Comparison of ENCODE assay signal across 19 cellular contexts in genomic region chr3:190010486-190010885, GRCh38.
DNase-seq lines count a peak whose midpoint lies in the region; ATAC-seq and TF ChIP-seq lines count a peak whose summit lies in the region.
"Had no signal": no experiment of that assay in that cellular context is flagged by ENCODE, and none has a peak within 500 bp of the region (broad histone marks: within the 10 kb centered on the region; RNA-seq: fewer than 3 reads in every experiment).

No MANE protein-coding gene starts in this region.

- 83% methylated on average over 2 of the region's 2 CpGs; no CpG with 5 or more reads in 1 of the 2 experiments for WGBS in endodermal cell (ENCODE audit: insufficient coverage in 1 of 2, insufficient read length in 1 of 2), 2 experiments

- H3K9me3 Mint-ChIP-seq in Calu3 (ENCODE audit: low read depth, unreplicated experiment): no peaks in the 10 kb centered on the region
- no peaks in the 10 kb centered on the region for H3K9me3 Mint-ChIP-seq in endodermal cell
- H3K9me3 Mint-ChIP-seq in neural progenitor cell: no peaks in the 10 kb centered on the region

- H3F3A ChIP-seq in neural progenitor cell (ENCODE audit: low read depth): no peaks in the 10 kb centered on the region

- H3K79me2 ChIP-seq in neural progenitor cell (ENCODE audit: low read depth): no peaks in the 10 kb centered on the region

- H3K4me1 ChIP-seq in endodermal cell (ENCODE audit: control insufficient read depth, insufficient read depth, low read length) (peaks cover 20% of the 10 kb centered on the region), neural progenitor cell (peaks cover 8% of the 10 kb centered on the region)

- H3K4me3 Mint-ChIP-seq in Calu3 (ENCODE audit: low read depth, unreplicated experiment) (no peak overlapping the region), endodermal cell (no peak overlapping the region), neural progenitor cell (no peak overlapping the region)
- H3K4me3 Mint-ChIP-seq: CD4-positive, alpha-beta T cell had no signal

- H2AFZ ChIP-seq in neural progenitor cell (replicated peaks): no peak overlapping the region

- no TSS peak for BruUV-seq in Calu3 (replicated peaks; lab: Mats Ljungman, UMichigan)

- H3K27ac ChIP-seq in endodermal cell (ENCODE audit: low read depth, low read length): no peak overlapping the region
- H3K27ac ChIP-seq in neural progenitor cell: no peak overlapping the region
- H3K27ac ChIP-seq: BLaER1, KMS-11 had no signal

- H3K9me3 ChIP-seq in endodermal cell (ENCODE audit: control insufficient read depth, low read length) (no peaks in the 10 kb centered on the region), neural progenitor cell (ENCODE audit: low read depth) (no peaks in the 10 kb centered on the region)
- H3K9me3 ChIP-seq: BLaER1 had no signal

- ATAC-seq in sciatic nerve: no peak

- no peaks in the 10 kb centered on the region for H3K36me3 Mint-ChIP-seq in Calu3 (ENCODE audit: insufficient read depth, unreplicated experiment)
- H3K36me3 Mint-ChIP-seq in endodermal cell (ENCODE audit: low read depth): peaks cover 17% of the 10 kb centered on the region
- H3K36me3 Mint-ChIP-seq in neural progenitor cell: peaks cover 2% of the 10 kb centered on the region

- peak overlapping the region; percentile 25 for H3K4me3 ChIP-seq in endodermal cell (ENCODE audit: low read length)
- no peak overlapping the region for H3K4me3 ChIP-seq in neural progenitor cell
- H3K4me3 ChIP-seq: BLaER1 had no signal

- H3K4me1 Mint-ChIP-seq in Calu3 (ENCODE audit: low read depth, unreplicated experiment) (peaks cover 61% of the 10 kb centered on the region), endodermal cell (peaks cover 46% of the 10 kb centered on the region), neural progenitor cell (peaks cover 40% of the 10 kb centered on the region)

- intact Hi-C loops in Calu3 (cut with micrococcal nuclease; ENCODE audit: unreplicated experiment): no loop called here
- intact Hi-C loops in sciatic nerve (cut with DNase I): no loop called here

- TF ChIP-seq CTCF in Calu3 (IDR thresholded peaks at IDR 0.05; ENCODE audit: unreplicated experiment) (no peak), endodermal cell (conservative IDR thresholded peaks at IDR 0.05) (no peak), neural progenitor cell (IDR thresholded peaks at IDR 0.05) (no peak)

- H3K36me3 ChIP-seq in endodermal cell (ENCODE audit: control insufficient read depth, insufficient read depth, low read length) (peaks cover 55% of the 10 kb centered on the region), neural progenitor cell (no peaks in the 10 kb centered on the region)
- H3K36me3 ChIP-seq: BLaER1 had no signal

- CTCF ChIA-PET in Calu3 (lab: Charles Lee): no interaction called here

- H3K27ac Mint-ChIP-seq in Calu3 (ENCODE audit: unreplicated experiment) (peak overlapping the region; percentile 24), endodermal cell (peak overlapping the region; percentile 1), neural progenitor cell (peak overlapping the region; percentile 34)
- H3K27ac Mint-ChIP-seq: CD4-positive, alpha-beta T cell had no signal

- DNase-seq in Calu3: no peak
- DNase-seq in M059J (ENCODE audit: low read depth): peak; percentile 40
- DNase-seq in endodermal cell: no peak
- no peak for DNase-seq in neural progenitor cell (ENCODE audit: low spot score)
- no peak for DNase-seq in HCEC 1CT
- DNase-seq in islet precursor cell: no peak
- no peak for DNase-seq in stimulated activated CD4-positive, alpha-beta T cell treated with anti-CD3 and anti-CD28 coated beads, Interleukin-4, amount 100 ng/mL, for 24 hours
- DNase-seq in sciatic nerve (ENCODE audit: low spot score): no peak
- DNase-seq: CD4-positive, alpha-beta T cell; COR-L47; DND-41; NCI-H1694 treated with DMSO at 0.1 percent for 48 hours; NCI-H2081 treated with DMSO at 0.1 percent for 48 hours; NCI-H2171 treated with DMSO at 0.1 percent for 48 hours; NCI-H524 treated with DMSO at 0.1 percent for 48 hours; OCI-M1; SHP77 had no signal

- H3K27me3 Mint-ChIP-seq in Calu3 (ENCODE audit: unreplicated experiment): no peaks in the 10 kb centered on the region
- H3K27me3 Mint-ChIP-seq in endodermal cell (ENCODE audit: insufficient read depth): no peaks in the 10 kb centered on the region
- no peaks in the 10 kb centered on the region for H3K27me3 Mint-ChIP-seq in neural progenitor cell (ENCODE audit: insufficient read depth, low read depth)

- no peaks in the 10 kb centered on the region for H4K20me1 ChIP-seq in neural progenitor cell (ENCODE audit: low read depth)
- H4K20me1 ChIP-seq: BLaER1 had no signal

- H3K4me2 ChIP-seq in neural progenitor cell: no peak overlapping the region
- H3K4me2 ChIP-seq: KMS-11 had no signal

- H3K9ac ChIP-seq in endodermal cell (ENCODE audit: extremely low read depth, low read length, poor library complexity, severe bottlenecking) (no peak overlapping the region), neural progenitor cell (no peak overlapping the region)
- H3K9ac ChIP-seq: BLaER1, KMS-11 had no signal

- H3K27me3 ChIP-seq in endodermal cell (ENCODE audit: control insufficient read depth, insufficient read depth, low read length, poor library complexity, severe bottlenecking) (no peaks in the 10 kb centered on the region), neural progenitor cell (no peaks in the 10 kb centered on the region)
- H3K27me3 ChIP-seq: BLaER1 had no signal
